ENCODE assay signal across 12 cellular contexts in genomic region chr2:110854355-110855081, GRCh38.
DNase-seq lines count a peak whose midpoint lies in the region; ATAC-seq and TF ChIP-seq lines count a peak whose summit lies in the region.
"Had no signal": no experiment of that assay in that cellular context is flagged by ENCODE, and none has a peak within 500 bp of the region (broad histone marks: within the 10 kb centered on the region; RNA-seq: fewer than 3 reads in every experiment).

No MANE protein-coding gene starts in this region.

- no peaks in the 10 kb centered on the region for H3K9me2 ChIP-seq in OCI-LY1 (ENCODE audit: low read depth, low read length)

- TF ChIP-seq POLR2A in adrenal gland (IDR thresholded peaks at IDR 0.05): no peak

- H3K9me3 ChIP-seq in OCI-LY1 (ENCODE audit: low read length) (no peaks in the 10 kb centered on the region), adrenal gland (replicated peaks in 1 of 3) (no peaks in the 10 kb centered on the region)
- H3K9me3 ChIP-seq: HAP-1 had no signal

- H2AFZ ChIP-seq in OCI-LY1 (ENCODE audit: low read length): no peak overlapping the region

- TF ChIP-seq CTCF in GM12864 (IDR thresholded peaks at IDR 0.05; ENCODE audit: low read depth, low read length, missing control alignments): peak; percentile 56
- peak; percentile 34; the same call in 1 of the 2 replicates for TF ChIP-seq CTCF in OCI-LY1 (IDR thresholded peaks at IDR 0.05; ENCODE audit: low read length)
- peak; percentile 27 for TF ChIP-seq CTCF in epithelial cell of esophagus (IDR thresholded peaks at IDR 0.05; ENCODE audit: insufficient read depth, low read depth, low read length, missing control alignments)
- peak in 1 of 6 experiments; percentile 7 for TF ChIP-seq CTCF in adrenal gland (IDR thresholded peaks at IDR 0.05)

- intact Hi-C loops in adrenal gland (cut with DNase I): no loop called here

- H3K27ac ChIP-seq in OCI-LY1 (ENCODE audit: low read depth, low read length, poor library complexity, severe bottlenecking) (no peak overlapping the region), adrenal gland (no peak overlapping the region)

- no peaks in the 10 kb centered on the region for H3K79me2 ChIP-seq in OCI-LY1 (ENCODE audit: insufficient read depth, low read length)

- ATAC-seq in GM19023 (IDR thresholded peaks at IDR 0.05; ENCODE audit: unreplicated experiment): no peak

- no peak overlapping the region for H3K9ac ChIP-seq in OCI-LY1 (ENCODE audit: low read length)

- no peaks in the 10 kb centered on the region for H3K36me3 ChIP-seq in OCI-LY1 (ENCODE audit: insufficient read depth, low read length)
- no peaks in the 10 kb centered on the region for H3K36me3 ChIP-seq in adrenal gland (replicated peaks in 1 of 2)
- H3K36me3 ChIP-seq: HAP-1 had no signal

- DNase-seq in 8988T: peak; percentile 36
- DNase-seq in GM12864 (ENCODE audit: low read depth): no peak
- DNase-seq in epithelial cell of esophagus (ENCODE audit: low read depth): no peak
- no peak for DNase-seq in stimulated activated naive CD4-positive, alpha-beta T cell (lab: John Stamatoyannopoulos, UW)
- no peak for DNase-seq in adrenal gland
- no peak for DNase-seq in OCI-M1 (lab: John Stamatoyannopoulos, UW)
- DNase-seq: kidney; NCI-H187; stimulated activated CD4-positive, alpha-beta T cell treated with anti-CD3 and anti-CD28 coated beads, Interleukin-1b, Interleukin-23, amount 100 ng/mL, for 48 hours had no signal

- H3K27me3 ChIP-seq in OCI-LY1 (ENCODE audit: insufficient read depth, low read length): peaks cover 6% of the 10 kb centered on the region; the same call in 1 of the 2 replicates
- H3K27me3 ChIP-seq in adrenal gland: no peaks in the 10 kb centered on the region

- H3K4me1 ChIP-seq in OCI-LY1 (ENCODE audit: insufficient read depth, low read length, severe bottlenecking) (peaks cover 11% of the 10 kb centered on the region), adrenal gland (replicated peaks in 1 of 2) (no peaks in the 10 kb centered on the region)

- no peak overlapping the region for H3K4me2 ChIP-seq in OCI-LY1 (ENCODE audit: low read length)

- H3K4me3 ChIP-seq in GM12864 (ENCODE audit: low read depth, low read length): no peak overlapping the region
- no peak overlapping the region for H3K4me3 ChIP-seq in OCI-LY1 (ENCODE audit: low read depth, low read length, poor library complexity, severe bottlenecking)
- no peak overlapping the region for H3K4me3 ChIP-seq in epithelial cell of esophagus (ENCODE audit: low read length)
- H3K4me3 ChIP-seq in adrenal gland: no peak overlapping the region
- H3K4me3 ChIP-seq: HAP-1 had no signal

- H4K20me1 ChIP-seq in OCI-LY1 (ENCODE audit: insufficient read depth, low read length): no peaks in the 10 kb centered on the region

- no peaks in the 10 kb centered on the region for H3F3A ChIP-seq in OCI-LY1 (ENCODE audit: insufficient read depth, low read length)
